8 cellular contexts compared by ENCODE assay signal in genomic region chr1:6026095-6026809, GRCh38. TPM values are rescaled to one million over a fixed set of nuclear protein-coding genes. Genes with fewer than 3 reads are reported as not detected.
DNase-seq lines count a peak whose midpoint lies in the region; ATAC-seq and TF ChIP-seq lines count a peak whose summit lies in the region.

No MANE protein-coding gene starts in this region.

- H3K4me3 ChIP-seq in A673 (ENCODE audit: low read depth, low read length, poor library complexity, severe bottlenecking) (no peak overlapping the region), endocrine pancreas (ENCODE audit: control insufficient read depth, insufficient read depth, low read length) (no peak overlapping the region), testis (no peak overlapping the region)

- H3K27ac ChIP-seq in A673 (ENCODE audit: low read depth, low read length, poor library complexity, severe bottlenecking) (no peak overlapping the region), testis (no peak overlapping the region)

- DNase-seq in A673 (ENCODE audit: low spot score) (peak; percentile 70), NCI-H226 (peak; percentile 81), nephron progenitor cell (peak; percentile 59), testis (peak; percentile 69)
- DNase-seq in activated CD4-positive, alpha-beta T cell treated with anti-CD3 and anti-CD28 coated beads, Interleukin-2, amount 50 U/mL, for 24 hours (ENCODE audit: low read depth in 1 of 2, low spot score in 1 of 2), result peak; percentile 82 to 90

- BruUV-seq in A673 (replicated peaks; lab: Mats Ljungman, UMichigan), result no TSS peak

- peaks cover 9% of the 10 kb centered on the region for H3K4me1 Mint-ChIP-seq in nephron progenitor cell

- no peaks in the 10 kb centered on the region for H3K9me3 Mint-ChIP-seq in nephron progenitor cell

- no peak for TF ChIP-seq CTCF in A673 (conservative IDR thresholded peaks at IDR 0.05; ENCODE audit: low read depth, low read length)
- no peak for TF ChIP-seq CTCF in nephron progenitor cell (IDR thresholded peaks at IDR 0.05)
- TF ChIP-seq CTCF in testis (IDR thresholded peaks at IDR 0.05), result no peak

- intact Hi-C loops in A673 (cut with micrococcal nuclease; ENCODE audit: unreplicated experiment) (no loop called here), testis (cut with DNase I; ENCODE audit: low total_unique reads) (no loop called here)

- H3K36me3 ChIP-seq in A673 (ENCODE audit: insufficient read depth, low read length, poor library complexity, severe bottlenecking) (no peaks in the 10 kb centered on the region), endocrine pancreas (ENCODE audit: control insufficient read depth, insufficient read depth, low read length) (no peaks in the 10 kb centered on the region), testis (ENCODE audit: low read depth, missing control alignments) (no peaks in the 10 kb centered on the region)

- no peak overlapping the region for H3K27ac Mint-ChIP-seq in nephron progenitor cell

- H3K27me3 Mint-ChIP-seq in nephron progenitor cell (ENCODE audit: low read depth, poor library complexity), result peaks cover 47% of the 10 kb centered on the region

- H3K9ac ChIP-seq in endocrine pancreas (ENCODE audit: control insufficient read depth, insufficient read depth, low read length), result peak overlapping the region; percentile 56

- peaks cover 13% of the 10 kb centered on the region for H3K4me1 ChIP-seq in A673 (ENCODE audit: insufficient read depth, low read length, poor library complexity, severe bottlenecking)
- H3K4me1 ChIP-seq in endocrine pancreas (ENCODE audit: control insufficient read depth, insufficient read depth, low read length), result no peaks in the 10 kb centered on the region
- no peaks in the 10 kb centered on the region for H3K4me1 ChIP-seq in testis

- CTCF ChIA-PET in A673 (lab: Charles Lee), result no interaction called here

- H3K9me3 ChIP-seq in A673 (ENCODE audit: low read depth, low read length, poor library complexity, severe bottlenecking), result no peaks in the 10 kb centered on the region
- H3K9me3 ChIP-seq in endocrine pancreas (ENCODE audit: control insufficient read depth, low read length), result no peaks in the 10 kb centered on the region
- H3K9me3 ChIP-seq in testis, result no peaks in the 10 kb centered on the region

- TF ChIP-seq POLR2A in testis (IDR thresholded peaks at IDR 0.05), result no peak

- POLR2A ChIA-PET in A673 (lab: Charles Lee; ENCODE audit: low non-redundant PET), result no interaction called here

- 69 to 71% methylated on average over 12 to 26 of the region's 34 CpGs for WGBS in testis, 2 donors

- no peak overlapping the region for H3K4me3 Mint-ChIP-seq in nephron progenitor cell

- no peaks in the 10 kb centered on the region for H3K36me3 Mint-ChIP-seq in nephron progenitor cell (ENCODE audit: low read depth)

- ATAC-seq in GM18867 (IDR thresholded peaks at IDR 0.05; ENCODE audit: unreplicated experiment), result peak; percentile 91
- ATAC-seq in HG03045 (IDR thresholded peaks at IDR 0.05; ENCODE audit: unreplicated experiment), result peak; percentile 79

- H3K27me3 ChIP-seq in A673 (replicated peaks; ENCODE audit: insufficient read depth, low read depth, low read length, poor library complexity), result no peaks in the 10 kb centered on the region
- H3K27me3 ChIP-seq in endocrine pancreas (ENCODE audit: control insufficient read depth, insufficient read depth, low read length), result no peaks in the 10 kb centered on the region
- no peaks in the 10 kb centered on the region for H3K27me3 ChIP-seq in testis

RNA-seq across cellular contexts. Expression of gene KCNAB2, which starts 19.4 kb away (rescaled TPM):
- total RNA-seq in A673 (2021) (6.4 and 7.7 TPM in 2 replicates), testis (1 to 10 TPM; 9.0 to 9.3 TPM)
- polyA plus RNA-seq in testis (ENCODE audit: insufficient read depth, low read depth, low replicate concordance), result 9.8 TPM

RNA-seq across cellular contexts. Expression of gene NPHP4, which starts 34.0 kb away (rescaled TPM):
- total RNA-seq in A673 (2021), result 27.6 and 29.7 TPM in 2 replicates
- total RNA-seq in testis, result 10 to 100 TPM; 49.4 to 65.9 TPM
- polyA plus RNA-seq in testis (ENCODE audit: insufficient read depth, low read depth, low replicate concordance), result 26.3 TPM
